8 cellular contexts compared by ENCODE assay signal in the genomic region with DNA sequence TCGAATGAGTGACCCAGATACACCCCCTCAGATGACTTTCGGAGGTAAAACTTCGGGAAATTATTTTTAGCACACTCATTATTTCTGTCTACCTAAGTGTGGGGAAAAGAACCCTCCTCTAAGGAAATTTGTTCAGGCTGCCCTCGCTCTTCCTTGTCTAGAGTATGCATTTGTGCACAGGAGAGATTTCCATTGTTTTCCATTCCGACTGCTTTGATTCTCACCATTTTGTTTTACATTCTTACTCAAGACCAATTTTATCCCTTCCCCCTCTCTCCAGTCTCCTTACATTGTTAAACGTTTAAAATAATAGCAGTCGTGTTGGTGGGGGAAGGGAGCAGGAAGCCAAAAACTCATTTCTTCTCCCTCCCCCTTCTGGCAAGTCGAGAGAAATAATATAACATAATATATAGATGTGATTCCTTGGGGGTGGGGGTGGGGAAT. TPM values are rescaled to one million over a fixed set of nuclear protein-coding genes. Genes with fewer than 3 reads are reported as not detected.
DNase-seq lines count a peak whose midpoint lies in the region; ATAC-seq, FAIRE-seq and TF ChIP-seq lines count a peak whose summit lies in the region.

No MANE protein-coding gene starts in this region.

- H3K4me3 ChIP-seq in heart left ventricle (peak overlapping the region in 11 of 12 donors; percentile 21 to 86 (median 77)), astrocyte of the cerebellum (ENCODE audit: low read depth, low read length) (peak overlapping the region; percentile 84), liver (ENCODE audit: low read depth in 1 of 3, low read length in 3 of 3) (peak overlapping the region in 2 of 3 donors; percentile 19 to 32), urinary bladder (ENCODE audit: low read depth, low read length) (peak overlapping the region; percentile 85)

- 5 to 9% (median 7%) methylated on average over 8 of the region's 8 CpGs for WGBS in heart left ventricle, 4 donors
- 12% methylated on average over 8 of the region's 8 CpGs for WGBS in liver
- 3% methylated on average over 8 of the region's 8 CpGs for WGBS in urinary bladder

- H3K4me1 ChIP-seq in heart left ventricle (peaks cover 17 to 68% (median 45%) of the 10 kb centered on the region in 12 donors), liver (ENCODE audit: control insufficient read depth in 4 of 4, insufficient read depth in 4 of 4, low read length in 3 of 4) (peaks cover 9 to 46% (median 42%) of the 10 kb centered on the region in 4 donors), urinary bladder (ENCODE audit: insufficient read depth) (no peaks in the 10 kb centered on the region)

- no peaks in the 10 kb centered on the region for H3K27me3 ChIP-seq in heart left ventricle
- H3K27me3 ChIP-seq in liver (ENCODE audit: control insufficient read depth in 4 of 4, insufficient read depth in 4 of 4, low read length in 3 of 4) = no peaks in the 10 kb centered on the region

- H3K9ac ChIP-seq in liver (ENCODE audit: low read depth in 1 of 2, low read length in 2 of 2) = peak overlapping the region in 1 of 2 donors; percentile 53

- H3K27ac ChIP-seq in heart left ventricle (peak overlapping the region; percentile 36 to 98 (median 91)), liver (ENCODE audit: low read depth in 1 of 2, low read length in 2 of 2) (peak overlapping the region; percentile 72 to 89), urinary bladder (ENCODE audit: low read depth) (peak overlapping the region; percentile 97)

- no peak for TF ChIP-seq RAD21 in liver (IDR thresholded peaks at IDR 0.05)

- H3K36me3 ChIP-seq in heart left ventricle (peaks cover 0 to 24% (median 15%) of the 10 kb centered on the region in 9 donors), liver (ENCODE audit: control insufficient read depth in 4 of 4, insufficient read depth in 3 of 4, low read depth in 1 of 4, low read length in 3 of 4) (no peaks in the 10 kb centered on the region), urinary bladder (ENCODE audit: insufficient read depth) (peaks cover 3% of the 10 kb centered on the region)

- FAIRE-seq in GM12892 (lab: Jason Lieb, UNC) = no peak

- ATAC-seq in heart left ventricle (no peak), Right ventricle myocardium inferior (no peak), GM21515 (IDR thresholded peaks at IDR 0.05; ENCODE audit: unreplicated experiment) (no peak), GM19395 (IDR thresholded peaks at IDR 0.05; ENCODE audit: unreplicated experiment) (no peak)

- DNase-seq in heart left ventricle (no peak), Right ventricle myocardium inferior (ENCODE audit: missing footprints) (no peak), astrocyte of the cerebellum (ENCODE audit: low read depth) (no peak), GM12892 (ENCODE audit: insufficient read length) (no peak)

- intact Hi-C loops in heart left ventricle (cut with DNase I) = loop anchor here in 2 of 10 donors (2.0 to 5.0 kb wide), 3 partner anchors 30 to 52 kb away; a partner anchor contains a TSS
- intact Hi-C loops in Right ventricle myocardium inferior (cut with DNase I) = no loop called here

- no peaks in the 10 kb centered on the region for H3K9me3 ChIP-seq in heart left ventricle
- H3K9me3 ChIP-seq in liver (ENCODE audit: control insufficient read depth in 4 of 4, low read length in 3 of 4) = no peaks in the 10 kb centered on the region

- TF ChIP-seq CTCF in heart left ventricle (IDR thresholded peaks at IDR 0.05) (no peak), astrocyte of the cerebellum (IDR thresholded peaks at IDR 0.05; ENCODE audit: low read depth, low read length, missing control alignments) (no peak), liver (IDR thresholded peaks at IDR 0.05; ENCODE audit: low read depth, low read length, missing input control) (no peak)

- TF ChIP-seq POLR2A in heart left ventricle (IDR thresholded peaks at IDR 0.05) (no peak), GM12892 (IDR thresholded peaks at IDR 0.05; ENCODE audit: low read depth, low read length) (no peak)

- in situ Hi-C loops in astrocyte of the cerebellum (cut with HindIII; ENCODE audit: low sequenced_read_pairs) = no loop called here

TF ChIP-seq in liver, 16 proteins besides CTCF, POLR2A, EP300 and RAD21 (continues in another document):
- TF ChIP-seq NR2F2 (IDR thresholded peaks at IDR 0.05) = no peak
- no peak for TF ChIP-seq JUND (IDR thresholded peaks at IDR 0.05)
- no peak for TF ChIP-seq RXRA (IDR thresholded peaks at IDR 0.05)
- no peak for TF ChIP-seq HNF4A (conservative IDR thresholded peaks at IDR 0.05)
- TF ChIP-seq, protein P1, sequence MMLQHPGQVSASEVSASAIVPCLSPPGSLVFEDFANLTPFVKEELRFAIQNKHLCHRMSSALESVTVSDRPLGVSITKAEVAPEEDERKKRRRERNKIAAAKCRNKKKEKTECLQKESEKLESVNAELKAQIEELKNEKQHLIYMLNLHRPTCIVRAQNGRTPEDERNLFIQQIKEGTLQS (IDR thresholded peaks at IDR 0.05) = no peak
- TF ChIP-seq, protein P2, sequence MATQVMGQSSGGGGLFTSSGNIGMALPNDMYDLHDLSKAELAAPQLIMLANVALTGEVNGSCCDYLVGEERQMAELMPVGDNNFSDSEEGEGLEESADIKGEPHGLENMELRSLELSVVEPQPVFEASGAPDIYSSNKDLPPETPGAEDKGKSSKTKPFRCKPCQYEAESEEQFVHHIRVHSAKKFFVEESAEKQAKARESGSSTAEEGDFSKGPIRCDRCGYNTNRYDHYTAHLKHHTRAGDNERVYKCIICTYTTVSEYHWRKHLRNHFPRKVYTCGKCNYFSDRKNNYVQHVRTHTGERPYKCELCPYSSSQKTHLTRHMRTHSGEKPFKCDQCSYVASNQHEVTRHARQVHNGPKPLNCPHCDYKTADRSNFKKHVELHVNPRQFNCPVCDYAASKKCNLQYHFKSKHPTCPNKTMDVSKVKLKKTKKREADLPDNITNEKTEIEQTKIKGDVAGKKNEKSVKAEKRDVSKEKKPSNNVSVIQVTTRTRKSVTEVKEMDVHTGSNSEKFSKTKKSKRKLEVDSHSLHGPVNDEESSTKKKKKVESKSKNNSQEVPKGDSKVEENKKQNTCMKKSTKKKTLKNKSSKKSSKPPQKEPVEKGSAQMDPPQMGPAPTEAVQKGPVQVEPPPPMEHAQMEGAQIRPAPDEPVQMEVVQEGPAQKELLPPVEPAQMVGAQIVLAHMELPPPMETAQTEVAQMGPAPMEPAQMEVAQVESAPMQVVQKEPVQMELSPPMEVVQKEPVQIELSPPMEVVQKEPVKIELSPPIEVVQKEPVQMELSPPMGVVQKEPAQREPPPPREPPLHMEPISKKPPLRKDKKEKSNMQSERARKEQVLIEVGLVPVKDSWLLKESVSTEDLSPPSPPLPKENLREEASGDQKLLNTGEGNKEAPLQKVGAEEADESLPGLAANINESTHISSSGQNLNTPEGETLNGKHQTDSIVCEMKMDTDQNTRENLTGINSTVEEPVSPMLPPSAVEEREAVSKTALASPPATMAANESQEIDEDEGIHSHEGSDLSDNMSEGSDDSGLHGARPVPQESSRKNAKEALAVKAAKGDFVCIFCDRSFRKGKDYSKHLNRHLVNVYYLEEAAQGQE (IDR thresholded peaks at IDR 0.05) = no peak
- no peak for TF ChIP-seq YY1 (IDR thresholded peaks at IDR 0.05)
- TF ChIP-seq, protein P3, sequence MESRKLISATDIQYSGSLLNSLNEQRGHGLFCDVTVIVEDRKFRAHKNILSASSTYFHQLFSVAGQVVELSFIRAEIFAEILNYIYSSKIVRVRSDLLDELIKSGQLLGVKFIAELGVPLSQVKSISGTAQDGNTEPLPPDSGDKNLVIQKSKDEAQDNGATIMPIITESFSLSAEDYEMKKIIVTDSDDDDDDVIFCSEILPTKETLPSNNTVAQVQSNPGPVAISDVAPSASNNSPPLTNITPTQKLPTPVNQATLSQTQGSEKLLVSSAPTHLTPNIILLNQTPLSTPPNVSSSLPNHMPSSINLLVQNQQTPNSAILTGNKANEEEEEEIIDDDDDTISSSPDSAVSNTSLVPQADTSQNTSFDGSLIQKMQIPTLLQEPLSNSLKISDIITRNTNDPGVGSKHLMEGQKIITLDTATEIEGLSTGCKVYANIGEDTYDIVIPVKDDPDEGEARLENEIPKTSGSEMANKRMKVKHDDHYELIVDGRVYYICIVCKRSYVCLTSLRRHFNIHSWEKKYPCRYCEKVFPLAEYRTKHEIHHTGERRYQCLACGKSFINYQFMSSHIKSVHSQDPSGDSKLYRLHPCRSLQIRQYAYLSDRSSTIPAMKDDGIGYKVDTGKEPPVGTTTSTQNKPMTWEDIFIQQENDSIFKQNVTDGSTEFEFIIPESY (IDR thresholded peaks at IDR 0.05) = no peak
- no peak for TF ChIP-seq SP1 (IDR thresholded peaks at IDR 0.05)

RNA-seq across cellular contexts. Expression of a gene that starts 1.5 kb away (rescaled TPM):
- total RNA-seq in heart left ventricle (10 to 100 TPM in 6 of 9 donors, 1 to 10 TPM in 3; 6.7 to 30.6 (median 13.6) TPM), Right ventricle myocardium inferior (18.0 TPM), liver (10 to 100 TPM; 11.0 to 14.4 TPM), urinary bladder (84.8 TPM)
- polyA plus RNA-seq in heart left ventricle (10 to 100 TPM; 17.5 to 17.9 TPM), liver (1 to 10 TPM; 1.9 to 3.4 TPM), urinary bladder (109 TPM)
- 34.9 TPM for polyA plus RNA-seq in GM12892 (2012; ENCODE audit: missing spikeins)

RNA-seq across cellular contexts. Expression of a gene that starts 29.0 kb away (rescaled TPM):
- total RNA-seq in heart left ventricle = 1 to 10 TPM in 5 of 9 donors, under 1 TPM in 4; 0.51 to 4.9 (median 1.1) TPM
- under 1 TPM; 0.79 to 0.88 TPM for polyA plus RNA-seq in heart left ventricle
- 0.70 TPM for total RNA-seq in Right ventricle myocardium inferior
- 1 to 10 TPM in 1 of 2 donors, under 1 TPM in 1; 0.33 to 1.4 TPM for total RNA-seq in liver
- under 1 TPM; 0.17 to 0.31 TPM for polyA plus RNA-seq in liver
- 4.2 TPM for total RNA-seq in urinary bladder
- polyA plus RNA-seq in urinary bladder = 3.8 TPM
- polyA plus RNA-seq in GM12892 (2012; ENCODE audit: missing spikeins) = 3.8 TPM

RNA-seq across cellular contexts. Expression of a gene that starts 29.3 kb away (rescaled TPM):
- 10 to 100 TPM in 8 of 9 donors, 1 to 10 TPM in 1; 9.3 to 20.4 (median 16.6) TPM for total RNA-seq in heart left ventricle
- 10 to 100 TPM; 11.7 to 15.5 TPM for polyA plus RNA-seq in heart left ventricle
- 21.7 TPM for total RNA-seq in Right ventricle myocardium inferior
- 10 to 100 TPM in 1 of 2 donors, 1 to 10 TPM in 1; 4.4 to 12.0 TPM for total RNA-seq in liver
- polyA plus RNA-seq in liver = 1 to 10 TPM; 2.5 to 8.8 TPM
- total RNA-seq in urinary bladder = 6.9 TPM
- 12.5 TPM for polyA plus RNA-seq in urinary bladder
- 4.9 TPM for polyA plus RNA-seq in GM12892 (2012; ENCODE audit: missing spikeins)

RNA-seq across cellular contexts. Expression of a gene that starts 29.7 kb away (rescaled TPM):
- total RNA-seq in heart left ventricle (100 to 1,000 TPM in 1 of 9 donors, 10 to 100 TPM in 8; 60.9 to 141 (median 72.4) TPM), Right ventricle myocardium inferior (105 TPM), liver (10 to 100 TPM; 24.3 to 72.0 TPM), urinary bladder (44.4 TPM)
- polyA plus RNA-seq in heart left ventricle (100 to 1,000 TPM in 1 of 2 donors, 10 to 100 TPM in 1; 75.2 to 179 TPM), liver (100 to 1,000 TPM in 1 of 2 donors, 10 to 100 TPM in 1; 41.6 to 118 TPM), urinary bladder (110 TPM)
- polyA plus RNA-seq in GM12892 (2012; ENCODE audit: missing spikeins) = 76.3 TPM

RNA-seq across cellular contexts. Expression of a gene that starts 32.2 kb away (rescaled TPM):
- total RNA-seq in heart left ventricle = 100 to 1,000 TPM in 1 of 9 donors, 10 to 100 TPM in 8; 16.7 to 130 (median 27.0) TPM
- 100 to 1,000 TPM in 1 of 2 donors, 10 to 100 TPM in 1; 97.7 to 112 TPM for polyA plus RNA-seq in heart left ventricle
- 35.4 TPM for total RNA-seq in Right ventricle myocardium inferior
- total RNA-seq in liver = 1 to 10 TPM in 1 of 2 donors, under 1 TPM in 1; 0.65 to 4.0 TPM
- polyA plus RNA-seq in liver = 1 to 10 TPM; 3.3 to 4.6 TPM
- total RNA-seq in urinary bladder = 8.1 TPM
- polyA plus RNA-seq in urinary bladder = 37.0 TPM
- polyA plus RNA-seq in GM12892 (2012; ENCODE audit: missing spikeins) = 0.76 TPM

Comparison
In these comparisons a context has a peak if more than half of its experiments do, and no peak if none do; other contexts are left out.
1. H3K4me3 ChIP-seq: peak in every context shown above with its lines; median percentile 85 in urinary bladder; 84 in astrocyte of the cerebellum; 77 in heart left ventricle; 26 in liver.